1 cellular context compared by ENCODE assay signal in genomic region chr1:145782166-145783099, GRCh38.
TF ChIP-seq lines count a peak whose summit lies in the region.

No MANE protein-coding gene starts in this region.

TF ChIP-seq in GM23338, 12 proteins besides CTCF, POLR2A, EP300 and RAD21 (continued from another document):
- TF ChIP-seq POLR2AphosphoS5 (IDR thresholded peaks at IDR 0.05; ENCODE audit: low read depth): no peak
- TF ChIP-seq ZNF331 (CRISPR knock-in tag; IDR thresholded peaks at IDR 0.05; ENCODE audit: low read depth): no peak
- TF ChIP-seq CREB1 (CRISPR knock-in tag; IDR thresholded peaks at IDR 0.05; ENCODE audit: low read depth): no peak
- no peak for TF ChIP-seq NANOG (IDR thresholded peaks at IDR 0.05; ENCODE audit: borderline replicate concordance)
- no peak for TF ChIP-seq ZNF114 (CRISPR knock-in tag; IDR thresholded peaks at IDR 0.05)
- TF ChIP-seq, protein P1, sequence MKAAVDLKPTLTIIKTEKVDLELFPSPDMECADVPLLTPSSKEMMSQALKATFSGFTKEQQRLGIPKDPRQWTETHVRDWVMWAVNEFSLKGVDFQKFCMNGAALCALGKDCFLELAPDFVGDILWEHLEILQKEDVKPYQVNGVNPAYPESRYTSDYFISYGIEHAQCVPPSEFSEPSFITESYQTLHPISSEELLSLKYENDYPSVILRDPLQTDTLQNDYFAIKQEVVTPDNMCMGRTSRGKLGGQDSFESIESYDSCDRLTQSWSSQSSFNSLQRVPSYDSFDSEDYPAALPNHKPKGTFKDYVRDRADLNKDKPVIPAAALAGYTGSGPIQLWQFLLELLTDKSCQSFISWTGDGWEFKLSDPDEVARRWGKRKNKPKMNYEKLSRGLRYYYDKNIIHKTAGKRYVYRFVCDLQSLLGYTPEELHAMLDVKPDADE (IDR thresholded peaks at IDR 0.05): no peak
- TF ChIP-seq JUNB (IDR thresholded peaks at IDR 0.05; ENCODE audit: unreplicated experiment): no peak
- no peak for TF ChIP-seq STAT1 (IDR thresholded peaks at IDR 0.05; ENCODE audit: unreplicated experiment)
- no peak for TF ChIP-seq EZH2 (IDR thresholded peaks at IDR 0.05; ENCODE audit: low read depth, unreplicated experiment)
